ENCODE assay signal across 1 cellular context in the genomic region with DNA sequence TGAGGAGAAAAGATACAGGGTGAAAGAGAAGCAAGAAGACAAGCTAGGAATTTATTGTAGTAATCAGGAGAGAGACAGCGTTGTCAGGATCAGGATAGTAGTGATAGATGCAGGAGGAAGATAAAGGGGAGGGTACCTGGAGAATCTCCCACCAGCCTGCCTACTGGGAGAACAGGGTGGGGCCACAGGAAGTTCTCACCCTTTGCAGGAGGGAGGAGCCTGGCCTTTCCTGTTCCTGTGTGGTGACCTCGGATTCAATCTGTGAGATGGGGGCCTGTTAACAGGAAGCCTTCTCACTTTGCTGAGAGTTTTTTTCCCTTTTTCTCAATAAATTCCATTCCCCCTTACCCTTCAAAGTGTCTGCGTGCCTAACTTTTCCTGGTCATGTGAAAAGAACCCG.
TF ChIP-seq lines count a peak whose summit lies in the region.

No MANE protein-coding gene starts in this region.

TF ChIP-seq in GM23338, 12 proteins besides CTCF, POLR2A, EP300 and RAD21 (continued from another document):
- TF ChIP-seq ZNF331 (CRISPR knock-in tag; IDR thresholded peaks at IDR 0.05; ENCODE audit: low read depth) = no peak
- TF ChIP-seq ZNF114 (CRISPR knock-in tag; IDR thresholded peaks at IDR 0.05) = no peak
- no peak for TF ChIP-seq EZH2 (IDR thresholded peaks at IDR 0.05; ENCODE audit: low read depth, unreplicated experiment)
- TF ChIP-seq JUNB (IDR thresholded peaks at IDR 0.05; ENCODE audit: unreplicated experiment) = no peak
- TF ChIP-seq, protein P1, sequence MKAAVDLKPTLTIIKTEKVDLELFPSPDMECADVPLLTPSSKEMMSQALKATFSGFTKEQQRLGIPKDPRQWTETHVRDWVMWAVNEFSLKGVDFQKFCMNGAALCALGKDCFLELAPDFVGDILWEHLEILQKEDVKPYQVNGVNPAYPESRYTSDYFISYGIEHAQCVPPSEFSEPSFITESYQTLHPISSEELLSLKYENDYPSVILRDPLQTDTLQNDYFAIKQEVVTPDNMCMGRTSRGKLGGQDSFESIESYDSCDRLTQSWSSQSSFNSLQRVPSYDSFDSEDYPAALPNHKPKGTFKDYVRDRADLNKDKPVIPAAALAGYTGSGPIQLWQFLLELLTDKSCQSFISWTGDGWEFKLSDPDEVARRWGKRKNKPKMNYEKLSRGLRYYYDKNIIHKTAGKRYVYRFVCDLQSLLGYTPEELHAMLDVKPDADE (IDR thresholded peaks at IDR 0.05) = no peak
- TF ChIP-seq CREB1 (CRISPR knock-in tag; IDR thresholded peaks at IDR 0.05; ENCODE audit: low read depth) = no peak
- TF ChIP-seq, protein P2, sequence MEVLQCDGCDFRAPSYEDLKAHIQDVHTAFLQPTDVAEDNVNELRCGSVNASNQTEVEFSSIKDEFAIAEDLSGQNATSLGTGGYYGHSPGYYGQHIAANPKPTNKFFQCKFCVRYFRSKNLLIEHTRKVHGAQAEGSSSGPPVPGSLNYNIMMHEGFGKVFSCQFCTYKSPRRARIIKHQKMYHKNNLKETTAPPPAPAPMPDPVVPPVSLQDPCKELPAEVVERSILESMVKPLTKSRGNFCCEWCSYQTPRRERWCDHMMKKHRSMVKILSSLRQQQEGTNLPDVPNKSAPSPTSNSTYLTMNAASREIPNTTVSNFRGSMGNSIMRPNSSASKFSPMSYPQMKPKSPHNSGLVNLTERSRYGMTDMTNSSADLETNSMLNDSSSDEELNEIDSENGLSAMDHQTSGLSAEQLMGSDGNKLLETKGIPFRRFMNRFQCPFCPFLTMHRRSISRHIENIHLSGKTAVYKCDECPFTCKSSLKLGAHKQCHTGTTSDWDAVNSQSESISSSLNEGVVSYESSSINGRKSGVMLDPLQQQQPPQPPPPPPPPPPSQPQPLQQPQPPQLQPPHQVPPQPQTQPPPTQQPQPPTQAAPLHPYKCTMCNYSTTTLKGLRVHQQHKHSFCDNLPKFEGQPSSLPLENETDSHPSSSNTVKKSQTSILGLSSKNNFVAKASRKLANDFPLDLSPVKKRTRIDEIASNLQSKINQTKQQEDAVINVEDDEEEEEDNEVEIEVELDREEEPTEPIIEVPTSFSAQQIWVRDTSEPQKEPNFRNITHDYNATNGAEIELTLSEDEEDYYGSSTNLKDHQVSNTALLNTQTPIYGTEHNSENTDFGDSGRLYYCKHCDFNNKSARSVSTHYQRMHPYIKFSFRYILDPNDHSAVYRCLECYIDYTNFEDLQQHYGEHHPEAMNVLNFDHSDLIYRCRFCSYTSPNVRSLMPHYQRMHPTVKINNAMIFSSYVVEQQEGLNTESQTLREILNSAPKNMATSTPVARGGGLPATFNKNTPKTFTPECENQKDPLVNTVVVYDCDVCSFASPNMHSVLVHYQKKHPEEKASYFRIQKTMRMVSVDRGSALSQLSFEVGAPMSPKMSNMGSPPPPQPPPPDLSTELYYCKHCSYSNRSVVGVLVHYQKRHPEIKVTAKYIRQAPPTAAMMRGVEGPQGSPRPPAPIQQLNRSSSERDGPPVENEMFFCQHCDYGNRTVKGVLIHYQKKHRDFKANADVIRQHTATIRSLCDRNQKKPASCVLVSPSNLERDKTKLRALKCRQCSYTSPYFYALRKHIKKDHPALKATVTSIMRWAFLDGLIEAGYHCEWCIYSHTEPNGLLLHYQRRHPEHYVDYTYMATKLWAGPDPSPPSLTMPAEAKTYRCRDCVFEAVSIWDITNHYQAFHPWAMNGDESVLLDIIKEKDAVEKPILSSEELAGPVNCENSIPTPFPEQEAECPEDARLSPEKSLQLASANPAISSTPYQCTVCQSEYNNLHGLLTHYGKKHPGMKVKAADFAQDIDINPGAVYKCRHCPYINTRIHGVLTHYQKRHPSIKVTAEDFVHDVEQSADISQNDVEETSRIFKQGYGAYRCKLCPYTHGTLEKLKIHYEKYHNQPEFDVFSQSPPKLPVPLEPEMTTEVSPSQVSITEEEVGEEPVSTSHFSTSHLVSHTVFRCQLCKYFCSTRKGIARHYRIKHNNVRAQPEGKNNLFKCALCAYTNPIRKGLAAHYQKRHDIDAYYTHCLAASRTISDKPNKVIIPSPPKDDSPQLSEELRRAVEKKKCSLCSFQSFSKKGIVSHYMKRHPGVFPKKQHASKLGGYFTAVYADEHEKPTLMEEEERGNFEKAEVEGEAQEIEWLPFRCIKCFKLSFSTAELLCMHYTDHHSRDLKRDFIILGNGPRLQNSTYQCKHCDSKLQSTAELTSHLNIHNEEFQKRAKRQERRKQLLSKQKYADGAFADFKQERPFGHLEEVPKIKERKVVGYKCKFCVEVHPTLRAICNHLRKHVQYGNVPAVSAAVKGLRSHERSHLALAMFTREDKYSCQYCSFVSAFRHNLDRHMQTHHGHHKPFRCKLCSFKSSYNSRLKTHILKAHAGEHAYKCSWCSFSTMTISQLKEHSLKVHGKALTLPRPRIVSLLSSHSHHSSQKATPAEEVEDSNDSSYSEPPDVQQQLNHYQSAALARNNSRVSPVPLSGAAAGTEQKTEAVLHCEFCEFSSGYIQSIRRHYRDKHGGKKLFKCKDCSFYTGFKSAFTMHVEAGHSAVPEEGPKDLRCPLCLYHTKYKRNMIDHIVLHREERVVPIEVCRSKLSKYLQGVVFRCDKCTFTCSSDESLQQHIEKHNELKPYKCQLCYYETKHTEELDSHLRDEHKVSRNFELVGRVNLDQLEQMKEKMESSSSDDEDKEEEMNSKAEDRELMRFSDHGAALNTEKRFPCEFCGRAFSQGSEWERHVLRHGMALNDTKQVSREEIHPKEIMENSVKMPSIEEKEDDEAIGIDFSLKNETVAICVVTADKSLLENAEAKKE (CRISPR knock-in tag; IDR thresholded peaks at IDR 0.05) = no peak
- no peak for TF ChIP-seq STAT1 (IDR thresholded peaks at IDR 0.05; ENCODE audit: unreplicated experiment)
